In the genomic region with DNA sequence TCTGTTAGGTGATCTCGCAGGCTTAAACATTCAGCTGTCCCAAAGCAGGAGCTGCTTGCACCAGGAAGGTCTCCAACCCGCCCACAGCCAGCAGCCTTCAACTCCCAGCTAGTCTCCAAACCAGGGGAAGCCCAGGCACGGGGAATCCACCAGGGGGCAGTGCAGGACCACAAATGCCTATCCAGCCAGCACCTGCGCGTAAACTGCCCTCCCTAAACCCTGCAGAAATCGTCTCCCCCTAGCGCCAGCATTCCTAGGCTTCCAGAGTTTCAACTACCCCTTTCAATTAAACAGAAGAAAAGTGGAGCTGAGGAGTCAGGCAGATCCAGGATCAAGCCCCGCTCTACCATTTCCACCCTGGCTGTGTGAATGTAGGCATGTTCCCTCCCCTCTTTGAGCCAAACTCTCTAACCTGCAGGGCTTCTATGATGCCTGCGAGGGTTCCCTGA, we compare ENCODE assay signal across 9 cellular contexts.
A peak's percentile ranks its signal among the peaks of the same experiment; 100 is the strongest.
DNase-seq lines count a peak whose midpoint lies in the region; ATAC-seq, FAIRE-seq and TF ChIP-seq lines count a peak whose summit lies in the region.
"Had no signal": no experiment of that assay in that cellular context is flagged by ENCODE, and none has a peak within 500 bp of the region (broad histone marks: within the 10 kb centered on the region; RNA-seq: fewer than 3 reads in every experiment).

No MANE protein-coding gene starts in this region.

- FAIRE-seq in kidney (lab: Jason Lieb, UNC): peak; percentile 6

- no peak overlapping the region for H3K9ac ChIP-seq in kidney (ENCODE audit: low read length in 2 of 2)
- H3K9ac ChIP-seq: BLaER1 treated with 17β-estradiol and CSF1 and Interleukin-3, amounts not matched to agents 10 nM and 100 nM had no signal

- ATAC-seq in GM18519 (IDR thresholded peaks at IDR 0.05; ENCODE audit: low FRiP score, unreplicated experiment): peak; percentile 51
- peak; percentile 81 for ATAC-seq in HG03342 (IDR thresholded peaks at IDR 0.05; ENCODE audit: unreplicated experiment)

- peaks cover 0 to 2% of the 10 kb centered on the region in 2 donors for H3K4me1 ChIP-seq in kidney (ENCODE audit: control insufficient read depth in 1 of 2, insufficient read depth in 1 of 2, low read depth in 1 of 2, low read length in 2 of 2)

- DNase-seq in NCI-H510A (lab: John Stamatoyannopoulos, UW) (peak; percentile 36), cerebellar nuclear complex (lab: John Stamatoyannopoulos, UW) (peak; percentile 61 to 94), kidney (peak; percentile 94)
- DNase-seq in activated CD4-positive, alpha-beta T cell treated with anti-CD3 and anti-CD28 coated beads for 1 hour: peak; percentile 86
- DNase-seq in stimulated activated CD4-positive, alpha-beta T cell treated with anti-CD3 and anti-CD28 coated beads, Interleukin-2, amount 100 ng/mL, for 24 hours: peak; percentile 97

- H3K27ac ChIP-seq in 22Rv1 (no peak overlapping the region), kidney (ENCODE audit: low read depth in 2 of 2, low read length in 2 of 2) (no peak overlapping the region)
- H3K27ac ChIP-seq: BLaER1 treated with 17β-estradiol and CSF1 and Interleukin-3, amounts not matched to agents 10 nM and 100 nM had no signal

- intact Hi-C loops in kidney (cut with DNase I): no loop called here

- no peak overlapping the region for H3K4me3 ChIP-seq in kidney (ENCODE audit: low read length in 2 of 2)
- H3K4me3 ChIP-seq: BLaER1 treated with 17β-estradiol and CSF1 and Interleukin-3, amounts not matched to agents 10 nM and 100 nM had no signal

- TF ChIP-seq CTCF in 22Rv1 (IDR thresholded peaks at IDR 0.05) (peak; percentile 85), kidney (IDR thresholded peaks at IDR 0.05; ENCODE audit: borderline replicate concordance, extremely low read depth, insufficient read depth) (peak; percentile 95)

- no peaks in the 10 kb centered on the region for H3K36me3 ChIP-seq in kidney (ENCODE audit: control insufficient read depth in 1 of 2, insufficient read depth in 2 of 2, low read length in 2 of 2)
- H3K36me3 ChIP-seq: BLaER1 treated with 17β-estradiol and CSF1 and Interleukin-3, amounts not matched to agents 10 nM and 100 nM had no signal

- H3K9me3 ChIP-seq in kidney (ENCODE audit: control insufficient read depth in 1 of 2, low read length in 2 of 2): no peaks in the 10 kb centered on the region

Comparison
In these comparisons a context has a peak if more than half of its experiments do, and no peak if none do; other contexts are left out.
1. DNase-seq: peak in every context shown above with its lines; median percentile 97 in stimulated activated CD4-positive, alpha-beta T cell treated with anti-CD3 and anti-CD28 coated beads, Interleukin-2, amount 100 ng/mL, for 24 hours; 94 in kidney; 86 in activated CD4-positive, alpha-beta T cell treated with anti-CD3 and anti-CD28 coated beads for 1 hour; 78 in cerebellar nuclear complex; 36 in NCI-H510A.